In the genomic region with DNA sequence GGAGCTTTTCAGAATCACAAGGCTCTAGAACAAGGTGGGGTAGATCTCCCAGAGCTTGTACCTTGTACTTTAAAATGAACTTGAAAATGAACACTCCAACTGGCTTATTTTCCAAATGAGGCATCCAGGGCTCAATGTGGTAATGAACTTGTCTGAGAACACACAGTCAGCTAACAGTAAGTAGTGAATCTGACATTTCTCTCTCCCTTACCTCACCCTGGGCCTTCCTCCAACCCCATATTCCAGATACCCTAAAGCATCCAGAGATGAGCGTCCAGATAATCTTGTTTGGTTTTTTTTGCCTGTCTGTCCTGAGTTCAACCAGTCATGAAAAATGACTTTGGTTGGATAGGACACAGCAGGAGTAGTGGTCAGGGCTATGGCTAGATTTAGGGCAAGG, we compare ENCODE assay signal across 20 cellular contexts.
"Had no signal": no experiment of that assay in that cellular context is flagged by ENCODE, and none has a peak within 500 bp of the region (broad histone marks: within the 10 kb centered on the region; RNA-seq: fewer than 3 reads in every experiment).

No MANE protein-coding gene starts in this region.

- H3K27me3 ChIP-seq: brain microvascular endothelial cell, left lung had no signal

- H2AFZ ChIP-seq: parathyroid adenoma had no signal

- H3K27ac ChIP-seq: brain microvascular endothelial cell, coronary artery, left lung, parathyroid adenoma had no signal

- ATAC-seq: activated CD8-positive, alpha-beta T cell treated with anti-CD3 and anti-CD28 coated beads for 36 hours; left lung had no signal

- H3K4me3 ChIP-seq: coronary artery, left lung had no signal

- H3K36me3 ChIP-seq: brain microvascular endothelial cell, left lung had no signal

- H3K9ac ChIP-seq: parathyroid adenoma had no signal

- H3K4me1 ChIP-seq: left lung, parathyroid adenoma had no signal

- H3K9me3 ChIP-seq: left lung had no signal

- DNase-seq: activated CD4-positive, alpha-beta T cell treated with anti-CD3 and anti-CD28 coated beads, Interleukin-2, amount 10 ng/mL, durations not matched to agents 24 days and 14 days; activated CD4-positive, CD25-positive, alpha-beta regulatory T cell; activated CD8-positive, alpha-beta T cell treated with anti-CD3 and anti-CD28 coated beads for 36 hours; activated naive CD4-positive, alpha-beta T cell treated with Interleukin-2 at 50 U/mL for 16 hours; activated naive CD8-positive, alpha-beta T cell treated with anti-CD3 and anti-CD28 coated beads, Interleukin-2, amount 10 ng/mL, durations not matched to agents 7 days and 5 days; activated T-cell treated with anti-CD3 and anti-CD28 coated beads, Interleukin-2, amount 50 U/mL, for 24 hours; brain microvascular endothelial cell; erythroblast; glutamatergic neuron; left lung; naive B cell; stimulated activated CD4-positive, alpha-beta T cell treated with anti-CD3 and anti-CD28 coated beads, Interleukin-12 subunit alpha, Interleukin-12 subunit beta, amount 100 ng/mL, for 4 hours; stimulated activated CD4-positive, alpha-beta T cell treated with anti-CD3 and anti-CD28 coated beads, Interleukin-1b, Interleukin-23, amount 100 ng/mL, for 48 hours; stimulated activated CD8-positive, alpha-beta memory T cell treated with anti-CD3 and anti-CD28 coated beads, Interleukin-4, amount 100 ng/mL, for 48 hours; stimulated activated naive CD4-positive, alpha-beta T cell; substantia nigra; T-helper 1 cell; T-helper 9 cell had no signal
